10 cellular contexts compared by ENCODE assay signal in the genomic region with DNA sequence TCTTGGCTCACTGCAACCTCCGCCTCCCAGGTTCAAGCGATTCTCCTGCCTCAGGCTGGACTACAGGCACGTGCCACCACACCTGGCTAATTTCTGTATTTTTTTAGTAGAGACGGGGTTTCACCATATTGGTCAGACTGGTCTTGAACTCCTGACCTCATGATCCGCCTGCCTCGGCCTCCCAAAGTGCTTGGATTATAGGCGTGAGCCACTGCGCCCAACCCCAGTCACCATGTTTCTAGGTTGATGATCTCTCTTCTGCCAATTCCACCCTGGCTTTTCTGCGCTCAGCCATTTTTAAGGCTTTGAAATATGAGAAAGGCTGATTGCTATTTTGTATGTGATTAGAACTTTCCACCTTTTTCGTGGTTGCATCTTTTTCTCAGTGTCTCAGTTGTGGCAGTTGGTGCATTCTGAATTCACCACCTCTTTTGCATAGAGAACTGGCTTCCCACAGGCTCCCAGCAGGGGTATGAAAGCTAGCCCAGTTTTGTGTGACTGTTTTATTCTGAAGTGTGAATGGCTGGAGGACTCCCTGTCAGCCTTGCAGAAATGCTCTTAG. TPM values are rescaled to one million over a fixed set of nuclear protein-coding genes. Genes with fewer than 3 reads are reported as not detected.
DNase-seq lines count a peak whose midpoint lies in the region; ATAC-seq and TF ChIP-seq lines count a peak whose summit lies in the region.
"Had no signal": no experiment of that assay in that cellular context is flagged by ENCODE, and none has a peak within 500 bp of the region (broad histone marks: within the 10 kb centered on the region; RNA-seq: fewer than 3 reads in every experiment).

No MANE protein-coding gene starts in this region.

- DNase-seq in GM13976 (ENCODE audit: low spot score) (peak; percentile 71), COLO668 (lab: John Stamatoyannopoulos, UW; ENCODE audit: unreplicated experiment) (no peak), NCI-H82 (lab: John Stamatoyannopoulos, UW) (no peak), kidney tubule cell (ENCODE audit: low spot score) (no peak), Right ventricle myocardium superior (no peak)
- DNase-seq in activated T-helper 2 cell treated with anti-CD3 and anti-CD28 coated beads, Interferon-gamma antibody, Interleukin-2, Interleukin-4, amounts not matched to agents 10 μg/mL and 5 μg/mL and 100 μg/mL, durations not matched to agents 14 hours and 24 hours and 36 hours (ENCODE audit: low spot score): no peak
- DNase-seq: DMS53, HFFc6 had no signal

- ATAC-seq in GM19328 (IDR thresholded peaks at IDR 0.05; ENCODE audit: unreplicated experiment) (peak; percentile 70), HG02973 (IDR thresholded peaks at IDR 0.05; ENCODE audit: unreplicated experiment) (peak; percentile 64), Right ventricle myocardium superior (ENCODE audit: poor library complexity) (no peak)

- in situ Hi-C loops in GM13976 (cut with MboI; ENCODE audit: low sequenced_read_pairs, unreplicated experiment): no loop called here

- TF ChIP-seq CTCF in GM13976 (IDR thresholded peaks at IDR 0.05; ENCODE audit: borderline replicate concordance, control extremely low read depth, extremely low read depth, insufficient read depth, missing control alignments): no peak

- H3K36me3 Mint-ChIP-seq in activated T-helper 2 cell treated with anti-CD3 and anti-CD28 coated beads, Interferon-gamma antibody, Interleukin-2, Interleukin-4, amounts not matched to agents 10 μg/mL and 5 μg/mL and 100 μg/mL, durations not matched to agents 14 hours and 24 hours and 36 hours (ENCODE audit: low read depth): peaks cover 38% of the 10 kb centered on the region

- intact Hi-C loops in activated T-helper 2 cell treated with anti-CD3 and anti-CD28 coated beads, Interferon-gamma antibody, Interleukin-2, Interleukin-4, amounts not matched to agents 10 μg/mL and 5 μg/mL and 100 μg/mL, durations not matched to agents 14 hours and 24 hours and 36 hours (cut with micrococcal nuclease): no loop called here
- intact Hi-C loops in Right ventricle myocardium superior (cut with DNase I): no loop called here

- peaks cover 34% of the 10 kb centered on the region for H3K4me1 Mint-ChIP-seq in activated T-helper 2 cell treated with anti-CD3 and anti-CD28 coated beads, Interferon-gamma antibody, Interleukin-2, Interleukin-4, amounts not matched to agents 10 μg/mL and 5 μg/mL and 100 μg/mL, durations not matched to agents 14 hours and 24 hours and 36 hours (ENCODE audit: low read depth)

- H3K27ac Mint-ChIP-seq in activated T-helper 2 cell treated with anti-CD3 and anti-CD28 coated beads, Interferon-gamma antibody, Interleukin-2, Interleukin-4, amounts not matched to agents 10 μg/mL and 5 μg/mL and 100 μg/mL, durations not matched to agents 14 hours and 24 hours and 36 hours: peak overlapping the region; percentile 43
- H3K27ac Mint-ChIP-seq: HFFc6 had no signal

- no peaks in the 10 kb centered on the region for H3K27me3 Mint-ChIP-seq in activated T-helper 2 cell treated with anti-CD3 and anti-CD28 coated beads, Interferon-gamma antibody, Interleukin-2, Interleukin-4, amounts not matched to agents 10 μg/mL and 5 μg/mL and 100 μg/mL, durations not matched to agents 14 hours and 24 hours and 36 hours (ENCODE audit: low read depth)

- no peaks in the 10 kb centered on the region for H3K9me3 Mint-ChIP-seq in activated T-helper 2 cell treated with anti-CD3 and anti-CD28 coated beads, Interferon-gamma antibody, Interleukin-2, Interleukin-4, amounts not matched to agents 10 μg/mL and 5 μg/mL and 100 μg/mL, durations not matched to agents 14 hours and 24 hours and 36 hours
- H3K9me3 Mint-ChIP-seq: HFFc6 had no signal

- H3K4me3 Mint-ChIP-seq in activated T-helper 2 cell treated with anti-CD3 and anti-CD28 coated beads, Interferon-gamma antibody, Interleukin-2, Interleukin-4, amounts not matched to agents 10 μg/mL and 5 μg/mL and 100 μg/mL, durations not matched to agents 14 hours and 24 hours and 36 hours (ENCODE audit: low read depth): no peak overlapping the region
- H3K4me3 Mint-ChIP-seq: HFFc6 had no signal

RNA-seq across cellular contexts. Expression of gene CEACAM1, which starts 15.5 kb away (rescaled TPM):
- 7.1 and 8.5 TPM in 2 replicates for total RNA-seq in activated T-helper 2 cell treated with anti-CD3 and anti-CD28 coated beads, Interferon-gamma antibody, Interleukin-2, Interleukin-4, amounts not matched to agents 10 μg/mL and 5 μg/mL and 100 μg/mL, durations not matched to agents 14 hours and 24 hours and 36 hours
- total RNA-seq in Right ventricle myocardium superior: 2.6 TPM
- total RNA-seq: HFFc6 had no signal
